1 cellular context compared by ENCODE assay signal in the genomic region with DNA sequence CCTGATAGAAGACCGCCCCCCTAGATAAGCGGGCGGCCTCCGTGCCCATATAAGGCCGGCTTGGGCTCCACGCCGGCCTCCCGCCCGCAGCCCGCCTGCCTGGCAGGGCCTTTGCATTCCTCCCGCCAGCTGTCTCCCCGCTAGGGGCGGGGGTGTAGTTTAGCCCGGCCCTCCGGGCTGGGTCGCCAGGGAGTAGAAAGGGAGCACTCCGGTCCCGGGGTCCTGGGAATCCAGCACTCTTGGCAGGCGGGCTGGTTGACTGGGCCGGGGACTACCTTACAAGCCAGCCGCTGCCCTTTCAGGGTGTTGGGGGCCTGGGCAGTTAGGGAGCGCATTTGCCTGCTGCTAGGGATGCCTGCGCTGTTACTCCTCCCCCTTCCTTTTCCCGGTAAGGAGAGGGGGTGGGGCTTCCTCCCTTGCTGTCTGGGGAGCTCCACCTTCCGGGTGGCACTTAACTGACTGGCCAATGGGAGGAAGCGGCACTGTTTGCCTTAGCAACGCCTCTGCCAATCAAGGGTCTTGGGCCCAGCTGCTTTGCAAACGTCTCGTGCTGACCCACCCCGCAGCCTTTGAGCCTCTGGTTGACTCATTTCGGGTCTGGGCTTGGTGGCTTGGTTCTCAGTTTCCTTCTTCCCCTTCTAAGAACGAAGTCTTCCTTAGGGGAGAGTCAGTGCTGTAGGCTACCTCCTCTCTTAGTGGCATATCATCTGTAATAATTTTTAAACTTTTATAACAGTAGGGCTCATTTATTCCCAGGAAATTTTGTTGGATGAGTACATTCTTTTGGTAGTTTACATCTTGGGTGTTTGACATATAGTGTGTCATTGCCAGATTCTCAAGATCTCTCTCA.
TF ChIP-seq lines count a peak whose summit lies in the region.

No MANE protein-coding gene starts in this region.

TF ChIP-seq in IMR-90, 13 proteins besides CTCF, POLR2A, EP300 and RAD21:
- TF ChIP-seq BHLHE40 (IDR thresholded peaks at IDR 0.05; ENCODE audit: low read depth, low read length) (peak; percentile 99), CHD1 (IDR thresholded peaks at IDR 0.05; ENCODE audit: low read depth, low read length) (no peak), SMC3 (IDR thresholded peaks at IDR 0.05; ENCODE audit: low read depth, low read length) (no peak), NFE2L2 (IDR thresholded peaks at IDR 0.05; ENCODE audit: low read depth, low read length) (no peak), RFX5 (IDR thresholded peaks at IDR 0.05; ENCODE audit: low read depth, low read length) (no peak), MXI1 (IDR thresholded peaks at IDR 0.05; ENCODE audit: borderline replicate concordance, low read depth, low read length) (peak; percentile 78; the same call in 1 of the 2 replicates), CEBPB (IDR thresholded peaks at IDR 0.05; ENCODE audit: low read depth, low read length) (no peak), MAFK (IDR thresholded peaks at IDR 0.05; ENCODE audit: low read depth, low read length) (no peak), RCOR1 (IDR thresholded peaks at IDR 0.05; ENCODE audit: insufficient replicate concordance, low read length) (no peak), MAZ (IDR thresholded peaks at IDR 0.05; ENCODE audit: borderline replicate concordance, low read depth, low read length) (peak; percentile 93; the same call in 1 of the 2 replicates), FOS (IDR thresholded peaks at IDR 0.05; ENCODE audit: low read depth, low read length) (peak; percentile 91; the same call in 1 of the 2 replicates)
- TF ChIP-seq, protein P1, sequence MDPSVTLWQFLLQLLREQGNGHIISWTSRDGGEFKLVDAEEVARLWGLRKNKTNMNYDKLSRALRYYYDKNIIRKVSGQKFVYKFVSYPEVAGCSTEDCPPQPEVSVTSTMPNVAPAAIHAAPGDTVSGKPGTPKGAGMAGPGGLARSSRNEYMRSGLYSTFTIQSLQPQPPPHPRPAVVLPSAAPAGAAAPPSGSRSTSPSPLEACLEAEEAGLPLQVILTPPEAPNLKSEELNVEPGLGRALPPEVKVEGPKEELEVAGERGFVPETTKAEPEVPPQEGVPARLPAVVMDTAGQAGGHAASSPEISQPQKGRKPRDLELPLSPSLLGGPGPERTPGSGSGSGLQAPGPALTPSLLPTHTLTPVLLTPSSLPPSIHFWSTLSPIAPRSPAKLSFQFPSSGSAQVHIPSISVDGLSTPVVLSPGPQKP (IDR thresholded peaks at IDR 0.05; ENCODE audit: borderline replicate concordance, low read depth, low read length) = 0 out of 2 replicates have a peak, but pooled peaks have one; percentile 41
- TF ChIP-seq, protein P2, sequence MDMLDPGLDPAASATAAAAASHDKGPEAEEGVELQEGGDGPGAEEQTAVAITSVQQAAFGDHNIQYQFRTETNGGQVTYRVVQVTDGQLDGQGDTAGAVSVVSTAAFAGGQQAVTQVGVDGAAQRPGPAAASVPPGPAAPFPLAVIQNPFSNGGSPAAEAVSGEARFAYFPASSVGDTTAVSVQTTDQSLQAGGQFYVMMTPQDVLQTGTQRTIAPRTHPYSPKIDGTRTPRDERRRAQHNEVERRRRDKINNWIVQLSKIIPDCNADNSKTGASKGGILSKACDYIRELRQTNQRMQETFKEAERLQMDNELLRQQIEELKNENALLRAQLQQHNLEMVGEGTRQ (IDR thresholded peaks at IDR 0.05; ENCODE audit: low read depth, low read length) = peak; percentile 23
